26 cellular contexts compared by ENCODE assay signal in the genomic region with DNA sequence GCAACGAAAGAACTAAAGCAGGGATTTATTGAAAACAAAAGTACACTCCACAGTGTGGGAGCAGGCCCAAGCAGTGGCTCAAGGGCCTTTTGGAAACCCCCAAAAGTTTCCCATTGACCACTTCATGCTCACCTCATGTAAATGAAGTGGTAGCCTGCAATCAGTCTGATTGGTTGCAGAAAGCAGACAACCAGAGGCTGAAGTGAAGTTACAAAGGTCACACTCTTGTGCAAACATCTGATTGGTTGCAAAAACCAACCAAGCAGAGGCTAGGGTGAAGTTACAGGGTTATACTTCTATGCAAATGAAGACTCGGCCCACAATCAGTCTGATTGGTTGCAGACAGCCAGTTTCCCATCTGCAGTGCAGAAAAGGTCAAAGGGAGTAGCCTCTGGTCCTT.
A peak's percentile ranks its signal among the peaks of the same experiment; 100 is the strongest.
DNase-seq lines count a peak whose midpoint lies in the region; ATAC-seq and FAIRE-seq lines count a peak whose summit lies in the region.
"Had no signal": no experiment of that assay in that cellular context is flagged by ENCODE, and none has a peak within 500 bp of the region (broad histone marks: within the 10 kb centered on the region; RNA-seq: fewer than 3 reads in every experiment).

No MANE protein-coding gene starts in this region.

- H3K4me3 Mint-ChIP-seq in activated T-cell treated with anti-CD3 and anti-CD28 coated beads, Interleukin-2, amount 50 U/mL, for 72 hours, result no peak overlapping the region
- H3K4me3 Mint-ChIP-seq: activated naive CD8-positive, alpha-beta T cell; activated T-cell treated with anti-CD3 and anti-CD28 coated beads, Interleukin-2, amount 50 U/mL, for 24 hours; brain; CD8-positive, alpha-beta memory T cell; memory B cell; naive thymus-derived CD8-positive, alpha-beta T cell had no signal

- FAIRE-seq in GM18507 (lab: Jason Lieb, UNC), result peak; percentile 39
- FAIRE-seq: keratinocyte, TTC549 had no signal

- H3K4me1 Mint-ChIP-seq in activated T-cell treated with anti-CD3 and anti-CD28 coated beads, Interleukin-2, amount 50 U/mL, for 72 hours (ENCODE audit: low read depth), result no peaks in the 10 kb centered on the region
- H3K4me1 Mint-ChIP-seq: CD8-positive, alpha-beta memory T cell; memory B cell had no signal

- ATAC-seq in GM19455 (IDR thresholded peaks at IDR 0.05; ENCODE audit: unreplicated experiment), result peak; percentile 60
- peak; percentile 90 for ATAC-seq in HG02852 (IDR thresholded peaks at IDR 0.05; ENCODE audit: unreplicated experiment)
- peak; percentile 75 for ATAC-seq in HG03457 (IDR thresholded peaks at IDR 0.05; ENCODE audit: unreplicated experiment)
- no peak for ATAC-seq in activated T-cell treated with anti-CD3 and anti-CD28 coated beads, Interleukin-2, amount 50 U/mL, for 72 hours (replicated peaks in 1 of 2)
- no peak for ATAC-seq in GM21367 (IDR thresholded peaks at IDR 0.05; ENCODE audit: unreplicated experiment)
- no peak for ATAC-seq in GM21515 (IDR thresholded peaks at IDR 0.05; ENCODE audit: unreplicated experiment)
- ATAC-seq: esophagus mucosa; heart right ventricle; naive thymus-derived CD8-positive, alpha-beta T cell had no signal

- no peaks in the 10 kb centered on the region for H3K27me3 Mint-ChIP-seq in activated T-cell treated with anti-CD3 and anti-CD28 coated beads, Interleukin-2, amount 50 U/mL, for 72 hours (ENCODE audit: low read depth)
- H3K27me3 Mint-ChIP-seq: CD8-positive, alpha-beta memory T cell; memory B cell had no signal

- H3K27ac Mint-ChIP-seq in activated T-cell treated with anti-CD3 and anti-CD28 coated beads, Interleukin-2, amount 50 U/mL, for 72 hours, result no peak overlapping the region
- H3K27ac Mint-ChIP-seq: activated naive CD8-positive, alpha-beta T cell; activated T-cell treated with anti-CD3 and anti-CD28 coated beads, Interleukin-2, amount 50 U/mL, for 24 hours; brain; CD8-positive, alpha-beta memory T cell; memory B cell; naive thymus-derived CD8-positive, alpha-beta T cell had no signal

- no peak for DNase-seq in GM18507 (ENCODE audit: extremely low spot score, insufficient read length, low read depth)
- no peak for DNase-seq in activated T-cell treated with anti-CD3 and anti-CD28 coated beads, Interleukin-2, amount 50 U/mL, for 72 hours
- DNase-seq in effector CD4-positive, alpha-beta T cell, result no peak
- DNase-seq: activated T-cell treated with anti-CD3 and anti-CD28 coated beads, Interleukin-2, amount 50 U/mL, for 24 hours; CD8-positive, alpha-beta memory T cell; dermis blood vessel endothelial cell; heart right ventricle; MG63; naive thymus-derived CD8-positive, alpha-beta T cell; NCI-H1930; NCI-H524; PC-9; posterior cingulate gyrus; stimulated activated CD4-positive, alpha-beta T cell treated with anti-CD3 and anti-CD28 coated beads, Interleukin-4, amount 100 ng/mL, for 24 hours; stimulated activated CD8-positive, alpha-beta memory T cell treated with anti-CD3 and anti-CD28 coated beads, Interleukin-4, amount 100 ng/mL, for 48 hours had no signal

- H3K36me3 Mint-ChIP-seq in activated T-cell treated with anti-CD3 and anti-CD28 coated beads, Interleukin-2, amount 50 U/mL, for 72 hours (ENCODE audit: insufficient read depth in 2 of 2), result peaks cover 5 to 7% of the 10 kb centered on the region in 2 donors
- H3K36me3 Mint-ChIP-seq: activated naive CD8-positive, alpha-beta T cell; brain; CD8-positive, alpha-beta memory T cell; memory B cell had no signal

- peaks cover 7 to 10% of the 10 kb centered on the region in 2 donors for H3K9me3 Mint-ChIP-seq in activated T-cell treated with anti-CD3 and anti-CD28 coated beads, Interleukin-2, amount 50 U/mL, for 72 hours

Comparison
In these comparisons a context has a peak if more than half of its experiments do, and no peak if none do; other contexts are left out.
1. ATAC-seq: peak in GM19455 (single experiment), HG02852 (single experiment) and HG03457 (single experiment); none in activated T-cell treated with anti-CD3 and anti-CD28 coated beads, Interleukin-2, amount 50 U/mL, for 72 hours (0 of 2), GM21367 (single experiment) and GM21515 (single experiment).